Comparison of ENCODE assay signal across 23 cellular contexts in the genomic region with DNA sequence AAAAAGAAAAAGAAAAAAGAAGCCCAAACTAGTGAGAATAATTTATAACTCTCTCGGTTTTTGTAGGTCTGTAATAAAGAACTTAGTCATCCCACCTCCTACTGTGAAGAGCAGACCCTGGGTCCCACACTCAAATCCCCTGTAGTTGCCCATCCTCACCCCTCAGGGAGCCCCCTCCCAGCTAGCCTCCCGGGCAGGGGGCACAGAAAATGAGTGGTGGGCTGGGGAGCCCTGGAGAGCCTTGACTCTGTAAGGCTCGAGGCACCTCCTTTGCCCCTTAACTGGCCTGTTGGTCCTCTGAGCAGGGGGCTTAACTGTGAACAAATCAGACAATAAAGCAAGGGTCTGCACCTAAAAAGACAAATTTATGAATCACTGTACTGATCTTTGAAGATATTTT.
"Had no signal": no experiment of that assay in that cellular context is flagged by ENCODE, and none has a peak within 500 bp of the region (broad histone marks: within the 10 kb centered on the region; RNA-seq: fewer than 3 reads in every experiment).

No MANE protein-coding gene starts in this region.

- H3K9me3 ChIP-seq: esophagus squamous epithelium, gastrocnemius medialis, heart right ventricle, left lung, lower lobe of right lung had no signal

- ATAC-seq: effector memory CD8-positive, alpha-beta T cell; esophagus mucosa; gastrocnemius medialis; left cardiac atrium; left lung; left ventricle myocardium superior had no signal

- H3K27ac ChIP-seq: coronary artery, dorsolateral prefrontal cortex, epithelial cell of prostate, esophagus squamous epithelium, gastrocnemius medialis, heart right ventricle, left lung, lower lobe of right lung had no signal

- H3K36me3 ChIP-seq: esophagus squamous epithelium, gastrocnemius medialis, heart right ventricle, left lung, lower lobe of right lung had no signal

- H3K4me1 ChIP-seq: esophagus squamous epithelium, left lung, lower lobe of right lung had no signal

- H3K4me3 ChIP-seq: coronary artery, dorsolateral prefrontal cortex, esophagus squamous epithelium, gastrocnemius medialis, heart right ventricle, left lung, lower lobe of right lung had no signal

- DNase-seq: dermis blood vessel endothelial cell; dorsolateral prefrontal cortex; effector CD8-positive, alpha-beta T cell; effector memory CD8-positive, alpha-beta T cell; endodermal cell; esophagus squamous epithelium; foreskin fibroblast; foreskin melanocyte; gastrocnemius medialis; glutamatergic neuron; heart right ventricle; hippocampal formation; left cardiac atrium; left ventricle myocardium superior; lower lobe of right lung; mesenchymal stem cell; midbrain had no signal

- H3K27me3 ChIP-seq: dorsolateral prefrontal cortex, esophagus squamous epithelium, gastrocnemius medialis, heart right ventricle, left lung had no signal

- FAIRE-seq: colon, endometrium had no signal
